In genomic region chr16:11665071-11665491, GRCh38 we compare ENCODE assay signal across 12 cellular contexts. TPM values are rescaled to one million over a fixed set of nuclear protein-coding genes. Genes with fewer than 3 reads are reported as not detected.
DNase-seq lines count a peak whose midpoint lies in the region; ATAC-seq and TF ChIP-seq lines count a peak whose summit lies in the region.
"Had no signal": no experiment of that assay in that cellular context is flagged by ENCODE, and none has a peak within 500 bp of the region (broad histone marks: within the 10 kb centered on the region; RNA-seq: fewer than 3 reads in every experiment).

No MANE protein-coding gene starts in this region.

- ATAC-seq in Right ventricle myocardium inferior (no peak), left cardiac atrium (no peak), left lobe of liver (no peak), foreskin keratinocyte (no peak)
- ATAC-seq in activated naive CD8-positive, alpha-beta T cell treated with anti-CD3 and anti-CD28 coated beads, Interleukin-2, amount 50 U/mL, for 24 hours, result peak; percentile 5
- ATAC-seq in stimulated activated naive B cell treated with anti-CD40 and anti-IgM and Interleukin-4, amounts not matched to agents 10 μg/mL and 1 μg/mL and 100 μg/mL, for 72 hours (replicated peaks), result no peak
- ATAC-seq: body of pancreas, left ventricle myocardium superior had no signal

- peak overlapping the region; percentile 43 for H3K4me3 Mint-ChIP-seq in activated naive CD8-positive, alpha-beta T cell treated with anti-CD3 and anti-CD28 coated beads, Interleukin-2, amount 50 U/mL, for 24 hours
- H3K4me3 Mint-ChIP-seq in stimulated activated naive B cell treated with anti-CD40 and anti-IgM and Interleukin-4, amounts not matched to agents 10 μg/mL and 1 μg/mL and 100 μg/mL, for 72 hours, result peak overlapping the region in 1 of 2 donors; percentile 34

- H3K27me3 Mint-ChIP-seq in activated naive CD8-positive, alpha-beta T cell treated with anti-CD3 and anti-CD28 coated beads, Interleukin-2, amount 50 U/mL, for 24 hours, result no peaks in the 10 kb centered on the region
- H3K27me3 Mint-ChIP-seq in stimulated activated naive B cell treated with anti-CD40 and anti-IgM and Interleukin-4, amounts not matched to agents 10 μg/mL and 1 μg/mL and 100 μg/mL, for 72 hours, result no peaks in the 10 kb centered on the region

- no peaks in the 10 kb centered on the region for H3K9me3 Mint-ChIP-seq in activated naive CD8-positive, alpha-beta T cell treated with anti-CD3 and anti-CD28 coated beads, Interleukin-2, amount 50 U/mL, for 24 hours
- H3K9me3 Mint-ChIP-seq in stimulated activated naive B cell treated with anti-CD40 and anti-IgM and Interleukin-4, amounts not matched to agents 10 μg/mL and 1 μg/mL and 100 μg/mL, for 72 hours, result no peaks in the 10 kb centered on the region

- H3K4me1 ChIP-seq in NT2/D1 (ENCODE audit: insufficient read depth, insufficient read length) (peaks cover 20% of the 10 kb centered on the region), foreskin keratinocyte (no peaks in the 10 kb centered on the region)

- peak; percentile 33 for DNase-seq in Right ventricle myocardium inferior (ENCODE audit: missing footprints)
- DNase-seq in left cardiac atrium, result no peak
- DNase-seq in NT2/D1 (ENCODE audit: low read depth, low spot score), result peak; percentile 46
- peak; percentile 55 for DNase-seq in activated naive CD8-positive, alpha-beta T cell treated with anti-CD3 and anti-CD28 coated beads, Interleukin-2, amount 50 U/mL, for 24 hours
- DNase-seq in stimulated activated naive B cell treated with anti-CD40 and anti-IgM and Interleukin-4, amounts not matched to agents 10 μg/mL and 1 μg/mL and 100 μg/mL, for 72 hours, result no peak
- no peak for DNase-seq in left lobe of liver (ENCODE audit: low spot score)
- no peak for DNase-seq in foreskin keratinocyte
- no peak for DNase-seq in activated CD4-positive, CD25-positive, alpha-beta regulatory T cell treated with anti-CD3 and anti-CD28 coated beads, Interleukin-2, amount 50 U/mL, for 72 hours
- DNase-seq: body of pancreas, KG1, left ventricle myocardium superior had no signal

- intact Hi-C loops in Right ventricle myocardium inferior (cut with DNase I) (no loop called here), left cardiac atrium (cut with DNase I) (no loop called here)

- H3K9ac ChIP-seq in NT2/D1 (ENCODE audit: insufficient read length, low read depth), result peak overlapping the region; percentile 3

- peaks cover 48% of the 10 kb centered on the region for H3K4me1 Mint-ChIP-seq in activated naive CD8-positive, alpha-beta T cell treated with anti-CD3 and anti-CD28 coated beads, Interleukin-2, amount 50 U/mL, for 24 hours
- peaks cover 36 to 43% of the 10 kb centered on the region in 2 donors for H3K4me1 Mint-ChIP-seq in stimulated activated naive B cell treated with anti-CD40 and anti-IgM and Interleukin-4, amounts not matched to agents 10 μg/mL and 1 μg/mL and 100 μg/mL, for 72 hours

- peak overlapping the region; percentile 15 for H3K27ac Mint-ChIP-seq in activated naive CD8-positive, alpha-beta T cell treated with anti-CD3 and anti-CD28 coated beads, Interleukin-2, amount 50 U/mL, for 24 hours
- peak overlapping the region; percentile 80 for H3K27ac Mint-ChIP-seq in stimulated activated naive B cell treated with anti-CD40 and anti-IgM and Interleukin-4, amounts not matched to agents 10 μg/mL and 1 μg/mL and 100 μg/mL, for 72 hours

- H3K9me3 ChIP-seq in NT2/D1 (ENCODE audit: insufficient read depth, low read length), result no peaks in the 10 kb centered on the region
- H3K9me3 ChIP-seq: body of pancreas had no signal

- H3K4me3 ChIP-seq in NT2/D1 (ENCODE audit: insufficient read length, low read depth), result no peak overlapping the region
- H3K4me3 ChIP-seq: body of pancreas had no signal

- H3K27me3 ChIP-seq in NT2/D1 (ENCODE audit: insufficient read depth, insufficient read length) (no peaks in the 10 kb centered on the region), foreskin keratinocyte (peaks cover 4% of the 10 kb centered on the region)
- H3K27me3 ChIP-seq: body of pancreas had no signal

- no peaks in the 10 kb centered on the region for H3K36me3 ChIP-seq in NT2/D1 (ENCODE audit: insufficient read depth, insufficient read length, low read length)

- H3K27ac ChIP-seq in foreskin keratinocyte, result no peak overlapping the region
- H3K27ac ChIP-seq: body of pancreas, C4-2B had no signal

- H3K36me3 Mint-ChIP-seq in activated naive CD8-positive, alpha-beta T cell treated with anti-CD3 and anti-CD28 coated beads, Interleukin-2, amount 50 U/mL, for 24 hours (ENCODE audit: low read depth), result no peaks in the 10 kb centered on the region
- no peaks in the 10 kb centered on the region for H3K36me3 Mint-ChIP-seq in stimulated activated naive B cell treated with anti-CD40 and anti-IgM and Interleukin-4, amounts not matched to agents 10 μg/mL and 1 μg/mL and 100 μg/mL, for 72 hours

- no peak for TF ChIP-seq CTCF in foreskin keratinocyte (conservative IDR thresholded peaks at IDR 0.05)

RNA-seq across cellular contexts. Expression of gene SNN, which starts 3.2 kb away (rescaled TPM):
- total RNA-seq in Right ventricle myocardium inferior (27.7 TPM), left cardiac atrium (10 to 100 TPM; 27.5 to 33.7 TPM), left lobe of liver (4.4 TPM), foreskin keratinocyte (11.5 and 14.2 TPM in 2 replicates)
- 7.9 and 11.4 TPM in 2 replicates for polyA plus RNA-seq in foreskin keratinocyte

Comparison
In these comparisons a context has a peak if more than half of its experiments do, and no peak if none do; other contexts are left out.
1. DNase-seq: peak in Right ventricle myocardium inferior (single experiment), NT2/D1 (single experiment) and activated naive CD8-positive, alpha-beta T cell treated with anti-CD3 and anti-CD28 coated beads, Interleukin-2, amount 50 U/mL, for 24 hours (single experiment); none in left cardiac atrium (single experiment), stimulated activated naive B cell treated with anti-CD40 and anti-IgM and Interleukin-4, amounts not matched to agents 10 μg/mL and 1 μg/mL and 100 μg/mL, for 72 hours (single experiment), left lobe of liver (single experiment), foreskin keratinocyte (0 of 2) and activated CD4-positive, CD25-positive, alpha-beta regulatory T cell treated with anti-CD3 and anti-CD28 coated beads, Interleukin-2, amount 50 U/mL, for 72 hours (single experiment).